13 cellular contexts compared by ENCODE assay signal in the genomic region with DNA sequence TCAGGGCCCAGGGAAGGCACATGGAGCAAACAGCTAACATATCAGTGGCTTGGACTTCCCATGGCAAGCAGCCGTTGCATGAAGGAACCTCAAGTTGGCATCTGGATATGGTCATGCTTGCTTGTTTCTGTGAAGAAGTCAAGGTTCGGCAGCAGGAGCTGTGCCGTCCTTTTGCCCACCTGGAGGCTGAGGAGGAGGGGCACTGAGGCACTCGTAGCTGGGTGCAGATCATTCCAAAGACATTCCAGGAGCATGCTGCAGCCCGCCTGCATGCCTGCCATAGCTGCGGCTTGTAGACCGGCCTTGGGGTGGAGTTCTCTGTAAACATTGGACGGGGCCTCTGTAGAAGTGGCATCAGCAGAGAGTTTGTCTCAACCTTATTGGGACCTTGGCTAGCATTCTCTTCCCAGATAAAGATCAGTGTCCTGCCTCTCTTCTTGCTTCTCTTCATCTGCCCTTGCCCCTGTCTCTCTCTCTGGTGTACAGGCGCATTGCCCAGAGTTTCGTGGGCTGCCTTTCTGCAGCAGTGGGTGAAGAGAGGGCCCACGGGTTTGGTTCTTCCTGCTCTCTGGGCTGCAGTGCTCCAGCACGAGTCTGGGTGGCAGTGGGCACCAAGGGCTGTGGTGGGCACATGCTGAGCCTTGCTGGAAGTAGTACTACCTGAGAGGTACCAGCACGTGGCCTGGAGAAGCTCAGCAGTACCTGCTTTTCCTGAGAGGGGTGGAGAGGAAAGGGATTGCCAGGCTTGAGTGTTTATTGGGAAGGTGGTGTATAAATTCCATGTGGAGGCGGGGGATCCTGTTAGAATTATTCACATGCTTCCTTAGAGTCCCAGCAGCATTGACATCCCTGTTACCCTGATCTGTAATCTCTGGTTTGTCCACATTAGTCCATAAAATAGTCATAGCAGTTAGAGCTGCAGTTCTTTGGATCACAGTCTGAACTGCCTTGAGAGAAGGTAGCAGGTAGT. TPM values are rescaled to one million over a fixed set of nuclear protein-coding genes. Genes with fewer than 3 reads are reported as not detected.
A peak's percentile ranks its signal among the peaks of the same experiment; 100 is the strongest.
DNase-seq lines count a peak whose midpoint lies in the region; ATAC-seq, FAIRE-seq and TF ChIP-seq lines count a peak whose summit lies in the region.
"Had no signal": no experiment of that assay in that cellular context is flagged by ENCODE, and none has a peak within 500 bp of the region (broad histone marks: within the 10 kb centered on the region; RNA-seq: fewer than 3 reads in every experiment).

No MANE protein-coding gene starts in this region.

- no peak overlapping the region for H3K27ac ChIP-seq in HUES64 (ENCODE audit: low read depth, low read length)
- H3K27ac ChIP-seq in lung (ENCODE audit: low read depth in 1 of 2, low read length in 1 of 2) = peak overlapping the region in 1 of 2 donors; percentile 74
- H3K27ac ChIP-seq: body of pancreas had no signal

- TF ChIP-seq CTCF in bronchial epithelial cell (IDR thresholded peaks at IDR 0.05; ENCODE audit: insufficient read depth, low read length, severe bottlenecking) (no peak), lung (IDR thresholded peaks at IDR 0.05; ENCODE audit: control extremely low read depth, extremely low read depth) (no peak)

- H3K27me3 ChIP-seq in HUES64 (ENCODE audit: insufficient read depth, low read length) (no peaks in the 10 kb centered on the region), bronchial epithelial cell (ENCODE audit: control insufficient read depth, insufficient read depth, low read length) (no peaks in the 10 kb centered on the region), lung (ENCODE audit: control insufficient read depth, insufficient read depth) (no peaks in the 10 kb centered on the region)
- H3K27me3 ChIP-seq: body of pancreas had no signal

- intact Hi-C loops in posterior vena cava (cut with DNase I) = loop anchor here (5.0 kb wide), 2 partner anchors 229 to 704 kb away; partner anchors contain the start of gene PLXNA1 (in 2 of the 2)

- peak; percentile 37 for ATAC-seq in lung (ENCODE audit: insufficient read depth, low FRiP score)
- ATAC-seq: body of pancreas had no signal

- H3K4me1 ChIP-seq in HUES64 (ENCODE audit: insufficient read depth, low read length) (peaks cover 31% of the 10 kb centered on the region), lung (ENCODE audit: control insufficient read depth in 2 of 2, insufficient read depth in 2 of 2, low read length in 2 of 2) (peaks cover 4 to 9% of the 10 kb centered on the region in 2 donors)

- peak; percentile 67 for DNase-seq in A172 (ENCODE audit: low spot score)
- DNase-seq in bronchial epithelial cell (ENCODE audit: low read depth) = peak; percentile 89
- peak; percentile 69 for DNase-seq in lung (ENCODE audit: low spot score)
- DNase-seq in stimulated activated CD4-positive, alpha-beta T cell treated with anti-CD3 and anti-CD28 coated beads, Interleukin-12 subunit alpha, Interleukin-12 subunit beta, amount 100 ng/mL, for 4 hours = no peak
- DNase-seq in NCI-H2107 treated with DMSO at 0.1 percent for 48 hours (lab: John Stamatoyannopoulos, UW; ENCODE audit: unreplicated experiment) = no peak
- no peak for DNase-seq in C1 segment of cervical spinal cord (lab: John Stamatoyannopoulos, UW)
- no peak for DNase-seq in posterior vena cava (ENCODE audit: low spot score)
- DNase-seq: activated CD4-positive, alpha-beta T cell treated with anti-CD3 and anti-CD28 coated beads for 48 hours; body of pancreas; DMS153 had no signal

- FAIRE-seq in bronchial epithelial cell (lab: Jason Lieb, UNC) = peak; percentile 98
- FAIRE-seq: A204.1, GM12878 had no signal

- 84% methylated on average over 14 of the region's 14 CpGs for WGBS in HUES64
- 74 to 83% methylated on average over 14 of the region's 14 CpGs for WGBS in lung, 2 donors

- H3K9me3 ChIP-seq in HUES64 (ENCODE audit: insufficient read depth, low read depth, low read length) = no peaks in the 10 kb centered on the region
- H3K9me3 ChIP-seq in lung (ENCODE audit: control insufficient read depth in 2 of 2, insufficient read depth in 1 of 2, low read length in 1 of 2) = no peaks in the 10 kb centered on the region
- H3K9me3 ChIP-seq: body of pancreas had no signal

- H3K36me3 ChIP-seq in HUES64 (ENCODE audit: insufficient read depth, low read length) = no peaks in the 10 kb centered on the region
- H3K36me3 ChIP-seq in bronchial epithelial cell (ENCODE audit: control insufficient read depth, insufficient read depth, low read length) = no peaks in the 10 kb centered on the region
- no peaks in the 10 kb centered on the region for H3K36me3 ChIP-seq in lung (ENCODE audit: control insufficient read depth in 2 of 2, insufficient read depth in 2 of 2, low read length in 2 of 2)

- H3K4me3 ChIP-seq in HUES64 (ENCODE audit: low read length) (no peak overlapping the region), bronchial epithelial cell (ENCODE audit: low read depth, low read length) (no peak overlapping the region), lung (no peak overlapping the region)
- H3K4me3 ChIP-seq: body of pancreas, GM12878 had no signal

- H3K9ac ChIP-seq in HUES64 (ENCODE audit: low read depth, low read length) = peak overlapping the region; percentile 7; the same call in 1 of the 2 replicates

RNA-seq across cellular contexts. Expression of gene CHCHD6, which starts 49.4 kb away (rescaled TPM):
- 35.8 and 49.4 TPM in 2 replicates for total RNA-seq in A172 (2014; rRNA removed; shearing (Covaris generic))
- polyA plus RNA-seq in HUES64 (2013, experiment 1 of 2) = 22.2 TPM
- 29.5 TPM for polyA plus RNA-seq in HUES64 (2013, experiment 2 of 2)
- total RNA-seq in bronchial epithelial cell (25.5 and 36.6 TPM in 2 replicates), lung (10 to 100 TPM; 12.1 to 22.6 TPM), posterior vena cava (10 to 100 TPM in 1 of 2 donors, 1 to 10 TPM in 1; 7.3 to 10.1 TPM)
- 10 to 100 TPM; 14.5 to 20.6 TPM for polyA plus RNA-seq in lung

Comparison
In these comparisons a context has a peak if more than half of its experiments do, and no peak if none do; other contexts are left out.
1. DNase-seq: peak in A172 (single experiment), bronchial epithelial cell (single experiment) and lung (single experiment); none in stimulated activated CD4-positive, alpha-beta T cell treated with anti-CD3 and anti-CD28 coated beads, Interleukin-12 subunit alpha, Interleukin-12 subunit beta, amount 100 ng/mL, for 4 hours (single experiment), NCI-H2107 treated with DMSO at 0.1 percent for 48 hours (single experiment), C1 segment of cervical spinal cord (0 of 14) and posterior vena cava (single experiment).